ENCODE assay signal across 9 cellular contexts in the genomic region with DNA sequence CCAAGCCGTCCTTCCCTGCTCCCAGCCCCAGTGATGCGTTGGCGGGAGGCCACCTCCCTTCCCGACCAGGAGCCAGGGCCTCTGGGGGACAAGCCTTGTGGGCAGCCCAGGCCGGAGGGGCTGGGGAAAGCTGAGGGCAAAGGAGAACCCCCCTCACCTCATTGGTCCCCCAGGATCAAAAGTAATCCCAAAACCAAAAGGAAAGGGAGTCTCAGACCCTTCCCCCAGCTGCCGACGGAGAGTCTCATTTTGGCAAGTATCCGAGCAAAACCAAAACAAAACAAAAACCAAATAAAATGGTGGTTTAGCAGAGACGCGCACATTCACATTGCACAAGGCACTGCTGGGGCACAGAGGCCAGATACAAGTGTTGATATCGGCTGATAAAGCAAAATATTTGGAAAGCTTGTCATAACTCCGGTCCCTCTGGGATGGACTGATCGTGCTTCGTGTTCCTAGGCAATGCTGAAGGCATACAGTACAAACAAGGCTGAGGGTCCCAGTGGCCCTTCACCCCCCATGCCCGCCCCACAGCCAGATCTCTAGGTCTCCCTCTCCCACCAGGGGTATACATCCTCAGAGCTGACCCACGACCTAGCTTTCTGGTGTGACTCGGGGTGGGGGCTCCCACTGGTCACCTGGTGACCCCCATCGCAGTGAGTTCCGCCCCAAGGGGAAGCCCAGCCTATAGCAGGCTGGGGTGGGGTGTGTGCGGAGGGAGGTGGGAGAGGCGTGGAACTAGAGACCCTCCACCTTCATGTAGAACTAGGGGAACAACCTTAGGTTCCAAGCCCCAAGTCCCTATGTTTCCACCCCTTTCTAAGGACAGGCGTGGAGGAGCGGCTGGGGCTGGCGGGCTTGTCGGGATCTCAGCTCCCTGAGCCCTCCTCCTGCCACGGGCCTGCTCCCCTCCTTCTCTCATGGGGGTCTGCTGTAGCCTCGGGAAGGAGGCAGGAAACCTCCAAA. TPM values are rescaled to one million over a fixed set of nuclear protein-coding genes. Genes with fewer than 3 reads are reported as not detected.
A peak's percentile ranks its signal among the peaks of the same experiment; 100 is the strongest.
DNase-seq lines count a peak whose midpoint lies in the region; ATAC-seq lines count a peak whose summit lies in the region.
"Had no signal": no experiment of that assay in that cellular context is flagged by ENCODE, and none has a peak within 500 bp of the region (broad histone marks: within the 10 kb centered on the region; RNA-seq: fewer than 3 reads in every experiment).

No MANE protein-coding gene starts in this region.

- ATAC-seq in effector memory CD8-positive, alpha-beta T cell (replicated peaks) = no peak
- ATAC-seq in naive thymus-derived CD8-positive, alpha-beta T cell = no peak
- ATAC-seq in HG03442 (IDR thresholded peaks at IDR 0.05; ENCODE audit: unreplicated experiment) = no peak
- ATAC-seq: activated CD4-positive, alpha-beta T cell treated with anti-CD3 and anti-CD28 coated beads for 36 hours had no signal

- 40% methylated on average over 27 of the region's 27 CpGs for WGBS in urinary bladder

- peak overlapping the region; percentile 72 for H3K4me3 ChIP-seq in urinary bladder (ENCODE audit: low read depth, low read length)

- H3K27ac Mint-ChIP-seq in activated naive CD4-positive, alpha-beta T cell treated with anti-CD3 and anti-CD28 coated beads, Interleukin-2, amount 10 ng/mL, durations not matched to agents 7 days and 5 days = no peak overlapping the region
- no peak overlapping the region for H3K27ac Mint-ChIP-seq in effector memory CD8-positive, alpha-beta T cell
- peak overlapping the region in 1 of 10 donors; percentile 13 for H3K27ac Mint-ChIP-seq in naive thymus-derived CD8-positive, alpha-beta T cell
- H3K27ac Mint-ChIP-seq: activated CD4-positive, alpha-beta T cell treated with anti-CD3 and anti-CD28 coated beads for 36 hours had no signal

- H3K9me3 Mint-ChIP-seq in activated naive CD4-positive, alpha-beta T cell treated with anti-CD3 and anti-CD28 coated beads, Interleukin-2, amount 10 ng/mL, durations not matched to agents 7 days and 5 days = no peaks in the 10 kb centered on the region
- H3K9me3 Mint-ChIP-seq in effector memory CD8-positive, alpha-beta T cell = no peaks in the 10 kb centered on the region
- no peaks in the 10 kb centered on the region for H3K9me3 Mint-ChIP-seq in naive thymus-derived CD8-positive, alpha-beta T cell

- POLR2A ChIA-PET in naive thymus-derived CD8-positive, alpha-beta T cell (lab: Charles Lee) = no interaction called here

- H3K4me1 Mint-ChIP-seq in activated naive CD4-positive, alpha-beta T cell treated with anti-CD3 and anti-CD28 coated beads, Interleukin-2, amount 10 ng/mL, durations not matched to agents 7 days and 5 days = no peaks in the 10 kb centered on the region
- peaks cover 6 to 11% of the 10 kb centered on the region in 2 donors for H3K4me1 Mint-ChIP-seq in effector memory CD8-positive, alpha-beta T cell (ENCODE audit: low read depth in 2 of 2)
- peaks cover 0 to 16% (median 6%) of the 10 kb centered on the region in 4 donors for H3K4me1 Mint-ChIP-seq in naive thymus-derived CD8-positive, alpha-beta T cell
- H3K4me1 Mint-ChIP-seq: activated CD4-positive, alpha-beta T cell treated with anti-CD3 and anti-CD28 coated beads for 36 hours had no signal

- peaks cover 93% of the 10 kb centered on the region for H3K27me3 Mint-ChIP-seq in activated naive CD4-positive, alpha-beta T cell treated with anti-CD3 and anti-CD28 coated beads, Interleukin-2, amount 10 ng/mL, durations not matched to agents 7 days and 5 days
- H3K27me3 Mint-ChIP-seq in effector memory CD8-positive, alpha-beta T cell = peaks cover 11 to 36% of the 10 kb centered on the region in 2 donors
- H3K27me3 Mint-ChIP-seq in naive thymus-derived CD8-positive, alpha-beta T cell = peaks cover 19 to 59% (median 36%) of the 10 kb centered on the region in 5 donors

- DNase-seq in activated naive CD4-positive, alpha-beta T cell treated with anti-CD3 and anti-CD28 coated beads, Interleukin-2, amount 10 ng/mL, durations not matched to agents 7 days and 5 days = no peak
- no peak for DNase-seq in activated naive CD4-positive, alpha-beta T cell treated with Interleukin-2 at 50 U/mL for 16 hours
- DNase-seq in effector memory CD8-positive, alpha-beta T cell = no peak
- no peak for DNase-seq in naive thymus-derived CD8-positive, alpha-beta T cell
- DNase-seq in NCI-H69 (lab: John Stamatoyannopoulos, UW) = no peak
- no peak for DNase-seq in G401 (ENCODE audit: low spot score)
- DNase-seq: activated CD4-positive, alpha-beta T cell treated with anti-CD3 and anti-CD28 coated beads for 36 hours had no signal

- in situ Hi-C loops in G401 (cut with HindIII; ENCODE audit: low sequenced_read_pairs) = no loop called here

- CTCF ChIA-PET in activated naive CD4-positive, alpha-beta T cell treated with anti-CD3 and anti-CD28 coated beads, Interleukin-2, amount 10 ng/mL, durations not matched to agents 7 days and 5 days (lab: Charles Lee) = interaction anchor here (0.5 kb wide), 1 partner anchor 177 kb away, joined by 3 read pairs; no protein-coding TSS in a partner anchor

- H3K27ac ChIP-seq in urinary bladder (ENCODE audit: low read depth) = peak overlapping the region; percentile 38

- peak overlapping the region; percentile 15 for H3K4me3 Mint-ChIP-seq in activated naive CD4-positive, alpha-beta T cell treated with anti-CD3 and anti-CD28 coated beads, Interleukin-2, amount 10 ng/mL, durations not matched to agents 7 days and 5 days
- peak overlapping the region; percentile 59 to 79 for H3K4me3 Mint-ChIP-seq in effector memory CD8-positive, alpha-beta T cell
- peak overlapping the region in 9 of 10 donors; percentile 21 to 80 (median 59) for H3K4me3 Mint-ChIP-seq in naive thymus-derived CD8-positive, alpha-beta T cell
- H3K4me3 Mint-ChIP-seq: activated CD4-positive, alpha-beta T cell treated with anti-CD3 and anti-CD28 coated beads for 36 hours had no signal

- no peaks in the 10 kb centered on the region for H3K4me1 ChIP-seq in urinary bladder (ENCODE audit: insufficient read depth)

- no peaks in the 10 kb centered on the region for H3K36me3 Mint-ChIP-seq in activated naive CD4-positive, alpha-beta T cell treated with anti-CD3 and anti-CD28 coated beads, Interleukin-2, amount 10 ng/mL, durations not matched to agents 7 days and 5 days
- H3K36me3 Mint-ChIP-seq in effector memory CD8-positive, alpha-beta T cell (ENCODE audit: insufficient read depth) = peaks cover 9% of the 10 kb centered on the region
- no peaks in the 10 kb centered on the region for H3K36me3 Mint-ChIP-seq in naive thymus-derived CD8-positive, alpha-beta T cell

- H3K36me3 ChIP-seq in urinary bladder (ENCODE audit: insufficient read depth) = no peaks in the 10 kb centered on the region

RNA-seq across cellular contexts. Expression of a gene that starts 2.0 kb away (rescaled TPM):
- total RNA-seq in naive thymus-derived CD8-positive, alpha-beta T cell = under 1 TPM; 0.66 to 0.99 TPM
- polyA plus RNA-seq in naive thymus-derived CD8-positive, alpha-beta T cell = 1 to 10 TPM in 1 of 3 donors, under 1 TPM in 1, not detected in 1; 0.08 to 1.3 TPM
- total RNA-seq in urinary bladder = 10.4 TPM
- 10.8 TPM for polyA plus RNA-seq in urinary bladder
- 9.8 and 10.9 TPM in 2 replicates for total RNA-seq in G401 (2014; rRNA removed; shearing (Covaris generic))

Comparison
In these comparisons a context has a peak if more than half of its experiments do, and no peak if none do; other contexts are left out.
1. H3K4me3 Mint-ChIP-seq: peak in every context shown above with its lines; median percentile 69 in effector memory CD8-positive, alpha-beta T cell; 59 in naive thymus-derived CD8-positive, alpha-beta T cell; 15 in activated naive CD4-positive, alpha-beta T cell treated with anti-CD3 and anti-CD28 coated beads, Interleukin-2, amount 10 ng/mL, durations not matched to agents 7 days and 5 days.